21 cellular contexts compared by ENCODE assay signal in the genomic region with DNA sequence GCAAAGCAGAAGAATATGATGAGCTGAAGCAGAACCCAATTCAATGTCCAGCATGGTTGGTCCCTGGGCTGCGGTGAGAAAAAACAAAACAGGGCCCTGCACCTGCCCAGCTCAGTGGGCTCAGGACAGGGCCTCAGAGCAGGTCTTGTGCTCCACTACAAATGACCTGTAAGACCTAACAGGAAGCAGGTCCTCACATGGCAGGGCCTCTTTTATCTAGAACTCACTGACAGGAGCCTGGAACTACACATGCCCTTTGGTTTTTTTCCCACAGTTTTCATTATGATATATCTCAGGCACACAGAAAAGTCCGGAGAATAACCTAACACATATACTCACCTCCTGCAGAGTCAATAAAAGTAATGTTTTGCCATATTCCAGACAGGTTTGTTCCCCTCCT. TPM values are rescaled to one million over a fixed set of nuclear protein-coding genes. Genes with fewer than 3 reads are reported as not detected.
A peak's percentile ranks its signal among the peaks of the same experiment; 100 is the strongest.
DNase-seq lines count a peak whose midpoint lies in the region; ATAC-seq, FAIRE-seq and TF ChIP-seq lines count a peak whose summit lies in the region.
"Had no signal": no experiment of that assay in that cellular context is flagged by ENCODE, and none has a peak within 500 bp of the region (broad histone marks: within the 10 kb centered on the region; RNA-seq: fewer than 3 reads in every experiment).

No MANE protein-coding gene starts in this region.

- H3K27me3 ChIP-seq in right atrium auricular region (no peaks in the 10 kb centered on the region), GM12878 (replicated peaks in 1 of 2; ENCODE audit: control insufficient read depth in 2 of 2, insufficient read depth in 2 of 2, low read length in 1 of 2) (no peaks in the 10 kb centered on the region), neuronal stem cell (ENCODE audit: control insufficient read depth in 3 of 3, insufficient read depth in 3 of 3, low read depth in 1 of 3, low read length in 3 of 3) (no peaks in the 10 kb centered on the region)
- H3K27me3 ChIP-seq: foreskin keratinocyte, transverse colon had no signal

- no peak overlapping the region for H2BK15ac ChIP-seq in neuronal stem cell (ENCODE audit: low read length)

- TF ChIP-seq CTCF in right atrium auricular region (IDR thresholded peaks at IDR 0.05) (no peak), GM12878 (IDR thresholded peaks at IDR 0.05 in 2 of 3, conservative IDR thresholded peaks at IDR 0.05 in 1 of 3; ENCODE audit: control insufficient read depth in 2 of 3, extremely low read depth in 1 of 3, insufficient read depth in 1 of 3, low read depth in 3 of 3, low read length in 3 of 3) (no peak)

- H2AFZ ChIP-seq in GM12878 (ENCODE audit: control insufficient read depth, low read depth, low read length) (no peak overlapping the region), neuronal stem cell (ENCODE audit: low read length) (no peak overlapping the region)

- peaks cover 25% of the 10 kb centered on the region for H3K36me3 ChIP-seq in right atrium auricular region
- H3K36me3 ChIP-seq in GM12878 (ENCODE audit: control insufficient read depth in 2 of 2, insufficient read depth in 2 of 2, low read length in 1 of 2) = peaks cover 40 to 61% of the 10 kb centered on the region in 2 experiments
- H3K36me3 ChIP-seq in neuronal stem cell (replicated peaks in 1 of 2; ENCODE audit: control insufficient read depth in 2 of 2, insufficient read depth in 2 of 2, low read length in 2 of 2) = peaks cover 2 to 81% of the 10 kb centered on the region in 2 donors

- no peak overlapping the region for H3K4me3 ChIP-seq in right atrium auricular region
- no peak overlapping the region for H3K4me3 ChIP-seq in GM12878
- no peak overlapping the region for H3K4me3 ChIP-seq in neuronal stem cell (ENCODE audit: low read length in 2 of 2)
- H3K4me3 ChIP-seq: transverse colon had no signal

- no peak for TF ChIP-seq RAD21 in GM12878 (IDR thresholded peaks at IDR 0.05; ENCODE audit: insufficient read depth, low read depth, low read length)

- no peak for DNase-seq in right atrium auricular region (ENCODE audit: low spot score)
- DNase-seq in Right ventricle myocardium inferior (ENCODE audit: missing footprints) = no peak
- DNase-seq in GM12878 (ENCODE audit: low read depth, low spot score) = no peak
- DNase-seq in neuronal stem cell (ENCODE audit: low spot score) = no peak
- DNase-seq in NCI-H446 treated with DMSO at 0.1 percent for 48 hours (lab: John Stamatoyannopoulos, UW) = no peak
- no peak for DNase-seq in NCI-H128 (lab: John Stamatoyannopoulos, UW; ENCODE audit: unreplicated experiment)
- DNase-seq in SHP77 treated with DMSO at 0.1 percent for 48 hours (lab: John Stamatoyannopoulos, UW) = no peak
- DNase-seq: activated CD4-positive, CD25-positive, alpha-beta regulatory T cell; activated naive CD8-positive, alpha-beta T cell treated with anti-CD3 and anti-CD28 coated beads, Interleukin-2, amount 50 U/mL, for 24 hours; cerebellar nuclear complex; DMS53; foreskin keratinocyte; H7; midbrain; NCI-H2107; NCI-H82; RPMI8226; stimulated activated CD4-positive, alpha-beta T cell treated with anti-CD3 and anti-CD28 coated beads, Interleukin-15, amount 100 ng/mL, for 24 hours had no signal

- no peak for TF ChIP-seq EP300 in GM12878 (IDR thresholded peaks at IDR 0.05; ENCODE audit: borderline replicate concordance in 1 of 2, control insufficient read depth in 1 of 2, low read depth in 2 of 2, low read length in 2 of 2)

- H2BK120ac ChIP-seq in neuronal stem cell (ENCODE audit: low read depth, low read length) = no peak overlapping the region

- H3K27ac ChIP-seq in right atrium auricular region (peak overlapping the region; percentile 85 to 91), GM12878 (ENCODE audit: control insufficient read depth, insufficient read depth) (peak overlapping the region; percentile 31), neuronal stem cell (replicated peaks; ENCODE audit: low read length) (no peak overlapping the region)
- H3K27ac ChIP-seq: foreskin keratinocyte had no signal

- H3K79me2 ChIP-seq in GM12878 (ENCODE audit: control insufficient read depth, insufficient read depth, low read length) = peaks cover 70% of the 10 kb centered on the region

- H3K9me3 ChIP-seq in right atrium auricular region (no peaks in the 10 kb centered on the region), GM12878 (replicated peaks; ENCODE audit: control insufficient read depth, insufficient read depth, low read length) (no peaks in the 10 kb centered on the region), neuronal stem cell (replicated peaks in 1 of 2; ENCODE audit: control insufficient read depth in 2 of 2, insufficient read depth in 1 of 2, low read depth in 1 of 2, low read length in 2 of 2) (no peaks in the 10 kb centered on the region)
- H3K9me3 ChIP-seq: transverse colon had no signal

- TF ChIP-seq POLR2A in GM12878 (IDR thresholded peaks at IDR 0.05; ENCODE audit: low read depth, low read length) = no peak

- intact Hi-C loops in Right ventricle myocardium inferior (cut with DNase I) (no loop called here), GM12878 (cut with micrococcal nuclease; ENCODE audit: unreplicated experiment) (no loop called here)

- H3K9ac ChIP-seq in GM12878 (ENCODE audit: control insufficient read depth, insufficient read depth, low read length) = no peak overlapping the region
- no peak overlapping the region for H3K9ac ChIP-seq in neuronal stem cell (ENCODE audit: low read depth, low read length, poor library complexity)

- RAD21 ChIA-PET in GM12878 (lab: Charles Lee; ENCODE audit: unreplicated experiment) = interaction anchor here (1.0 to 2.4 kb wide), 2 partner anchors 10 to 16 kb away, joined by 5 to 8 read pairs; no protein-coding TSS in a partner anchor

- no peak overlapping the region for H3K18ac ChIP-seq in neuronal stem cell (ENCODE audit: low read length)

- no peak overlapping the region for H4K8ac ChIP-seq in neuronal stem cell (ENCODE audit: low read depth, low read length)

- H3K4ac ChIP-seq in neuronal stem cell (ENCODE audit: low read length) = no peak overlapping the region

- SMC1A ChIA-PET in GM12878 (lab: Charles Lee; ENCODE audit: uncharacterized antibody, unreplicated experiment) = interaction anchor here (1.4 to 17.5 kb wide), 3 partner anchors 7 to 18 kb away, joined by 3 to 298 read pairs (median 53); no protein-coding TSS in a partner anchor

- WGBS in GM12878 (ENCODE audit: insufficient coverage, insufficient replicate concordance, low lambda C conversion rate, missing lambda C conversion rate) = 98% methylated on average over 2 of the region's 2 CpGs
- WGBS in neuronal stem cell (ENCODE audit: extremely low coverage in 2 of 2, insufficient read length in 2 of 2, insufficient replicate concordance in 1 of 2), 2 donors = no CpG with 5 or more reads among the region's 2 CpGs

- H3K23ac ChIP-seq in neuronal stem cell (ENCODE audit: low read depth, low read length, poor library complexity) = no peak overlapping the region

- in situ Hi-C loops in GM12878 (cut with MboI) = no loop called here

- CTCF ChIA-PET in GM12878 (lab: Yijun Ruan, JAX) = no interaction called here

- no peak overlapping the region for H2BK5ac ChIP-seq in neuronal stem cell (ENCODE audit: low read length)

- no peaks in the 10 kb centered on the region for H4K20me1 ChIP-seq in GM12878 (ENCODE audit: control insufficient read depth, insufficient read depth)

- H3K4me1 ChIP-seq in right atrium auricular region (peaks cover 0 to 92% of the 10 kb centered on the region in 2 donors), GM12878 (ENCODE audit: control insufficient read depth, insufficient read depth, low read length) (peaks cover 26% of the 10 kb centered on the region), neuronal stem cell (ENCODE audit: control insufficient read depth in 2 of 2, insufficient read depth in 1 of 2, low read depth in 1 of 2, low read length in 2 of 2) (peaks cover 9 to 12% of the 10 kb centered on the region in 2 donors)

- no peak overlapping the region for H3K14ac ChIP-seq in neuronal stem cell (ENCODE audit: low read length)

- no peak overlapping the region for H2BK12ac ChIP-seq in neuronal stem cell (ENCODE audit: low read length)

- ATAC-seq in Right ventricle myocardium inferior (no peak), GM12878 (no peak), GM21737 (IDR thresholded peaks at IDR 0.05; ENCODE audit: unreplicated experiment) (no peak)
- ATAC-seq: activated naive CD8-positive, alpha-beta T cell treated with anti-CD3 and anti-CD28 coated beads, Interleukin-2, amount 50 U/mL, for 24 hours; foreskin keratinocyte; HepG2 had no signal

- POLR2A ChIA-PET in GM12878 (lab: Charles Lee) = interaction anchor here (0.7 to 1.1 kb wide), 3 partner anchors 20 to 380 kb away, joined by 3 to 4 read pairs (median 3); a partner anchor contains a TSS

- H3K79me1 ChIP-seq in neuronal stem cell (ENCODE audit: low read depth, low read length) = peaks cover 10% of the 10 kb centered on the region

- peak overlapping the region; percentile 11 for H4K91ac ChIP-seq in neuronal stem cell (ENCODE audit: low read depth, low read length, poor library complexity)

- H2AK5ac ChIP-seq in neuronal stem cell (ENCODE audit: low read depth, low read length) = no peak overlapping the region

- H3K4me2 ChIP-seq in GM12878 (ENCODE audit: control insufficient read depth, insufficient read depth) = no peak overlapping the region
- H3K4me2 ChIP-seq in neuronal stem cell (ENCODE audit: insufficient read depth, low read length, poor library complexity, severe bottlenecking) = no peak overlapping the region

- FAIRE-seq in GM12878 (lab: Jason Lieb, UNC) = no peak
- FAIRE-seq: HepG2 had no signal

- no TSS peak for BruUV-seq in GM12878 (replicated peaks; lab: Mats Ljungman, UMichigan)

RNA-seq across cellular contexts. Expression of a gene that starts 38.4 kb away (rescaled TPM):
- 10 to 100 TPM; 27.5 to 38.6 TPM for total RNA-seq in right atrium auricular region
- total RNA-seq in Right ventricle myocardium inferior = 26.3 TPM
- total RNA-seq in GM12878 (2013; cell fraction: nucleolus; rRNA removed) = 111 and 121 TPM in 2 replicates
- 46.9 and 53.0 TPM in 2 replicates for total RNA-seq in GM12878 (2014; rRNA removed)
- 67.3 and 72.4 TPM in 2 replicates for total RNA-seq in GM12878 (2014; rRNA removed; fragmentation: Illumina TruSeq; extraction: Trizol)
- 65.8 and 65.9 TPM in 2 replicates for total RNA-seq in GM12878 (2021)
- 29.4 TPM for polyA plus RNA-seq in GM12878 (2011; ENCODE audit: low read depth)
- polyA plus RNA-seq in GM12878 (2011; rRNA removed) = 31.2 and 45.6 TPM in 2 replicates
- 52.2 and 68.0 TPM in 2 replicates for polyA plus RNA-seq in GM12878 (2011; cell fraction: cytosol; rRNA removed)
- polyA plus RNA-seq in GM12878 (2011; cell fraction: nucleus; rRNA removed) = 63.4 and 85.5 TPM in 2 replicates
- 47.7 and 72.7 TPM in 2 replicates for polyA plus RNA-seq in GM12878 (2012)
- 11.2 and 63.3 TPM in 2 replicates for polyA plus RNA-seq in GM12878 (2014; fragmentation: Illumina TruSeq; extraction: Trizol)
- polyA plus RNA-seq in GM12878 (2014; fragmentation: Nextera tagmentation; extraction: Ambion mirVana) = 10 to 100 TPM in 1 of 2 experiments, 1 to 10 TPM in 1; 9.2 to 22.5 TPM
- polyA plus RNA-seq in GM12878 (2014; rRNA removed) = 59.3 and 67.6 TPM in 2 replicates
- polyA plus RNA-seq in GM12878 (2016; fragmentation: Nextera tagmentation; extraction: Ambion mirVana) = 10 to 100 TPM; 83.1 to 91.4 TPM
- 69.5 and 77.8 TPM in 2 replicates for polyA minus RNA-seq in GM12878 (2011; rRNA and poly(A)+ RNA removed)
- 15.6 and 18.2 TPM in 2 replicates for polyA minus RNA-seq in GM12878 (2011; cell fraction: cytosol; rRNA and poly(A)+ RNA removed)
- 64.3 and 144 TPM in 2 replicates for polyA minus RNA-seq in GM12878 (2011; cell fraction: nucleus; rRNA and poly(A)+ RNA removed)
- 56.1 TPM for polyA plus RNA-seq in neuronal stem cell (2013, experiment 1 of 2)
- polyA plus RNA-seq in neuronal stem cell (2013, experiment 2 of 2) = 55.5 TPM

RNA-seq across cellular contexts. Expression of a gene that starts 41.3 kb away (rescaled TPM):
- total RNA-seq in right atrium auricular region = 10 to 100 TPM in 1 of 2 donors, 1 to 10 TPM in 1; 7.5 to 15.3 TPM
- 14.5 TPM for total RNA-seq in Right ventricle myocardium inferior
- total RNA-seq in GM12878 (2013; cell fraction: nucleolus; rRNA removed) = 152 and 168 TPM in 2 replicates
- total RNA-seq in GM12878 (2014; rRNA removed) = 47.2 and 52.0 TPM in 2 replicates
- total RNA-seq in GM12878 (2014; rRNA removed; fragmentation: Illumina TruSeq; extraction: Trizol) = 19.7 and 21.8 TPM in 2 replicates
- 106 and 127 TPM in 2 replicates for total RNA-seq in GM12878 (2021)
- polyA plus RNA-seq in GM12878 (2011; ENCODE audit: low read depth) = 27.1 TPM
- polyA plus RNA-seq in GM12878 (2011; rRNA removed) = 17.1 and 29.0 TPM in 2 replicates
- 39.5 and 52.6 TPM in 2 replicates for polyA plus RNA-seq in GM12878 (2011; cell fraction: cytosol; rRNA removed)
- 940 and 1,024 TPM in 2 replicates for polyA plus RNA-seq in GM12878 (2011; cell fraction: nucleus; rRNA removed)
- 62.9 and 78.4 TPM in 2 replicates for polyA plus RNA-seq in GM12878 (2012)
- 16.4 and 41.4 TPM in 2 replicates for polyA plus RNA-seq in GM12878 (2014; fragmentation: Illumina TruSeq; extraction: Trizol)
- polyA plus RNA-seq in GM12878 (2014; fragmentation: Nextera tagmentation; extraction: Ambion mirVana) = under 1 TPM; 0.07 to 0.18 TPM
- 96.3 and 110 TPM in 2 replicates for polyA plus RNA-seq in GM12878 (2014; rRNA removed)
- polyA plus RNA-seq in GM12878 (2016; fragmentation: Nextera tagmentation; extraction: Ambion mirVana) = 10 to 100 TPM; 22.5 to 29.7 TPM
- 21.7 and 46.1 TPM in 2 replicates for polyA minus RNA-seq in GM12878 (2011; rRNA and poly(A)+ RNA removed)
- polyA minus RNA-seq in GM12878 (2011; cell fraction: cytosol; rRNA and poly(A)+ RNA removed) = 21.8 and 25.3 TPM in 2 replicates
- polyA minus RNA-seq in GM12878 (2011; cell fraction: nucleus; rRNA and poly(A)+ RNA removed) = 95.1 and 139 TPM in 2 replicates
- polyA plus RNA-seq in neuronal stem cell (2013, experiment 1 of 2) = 5.9 TPM
- 6.2 TPM for polyA plus RNA-seq in neuronal stem cell (2013, experiment 2 of 2)
